Comparison of ENCODE assay signal across 6 cellular contexts in the genomic region with DNA sequence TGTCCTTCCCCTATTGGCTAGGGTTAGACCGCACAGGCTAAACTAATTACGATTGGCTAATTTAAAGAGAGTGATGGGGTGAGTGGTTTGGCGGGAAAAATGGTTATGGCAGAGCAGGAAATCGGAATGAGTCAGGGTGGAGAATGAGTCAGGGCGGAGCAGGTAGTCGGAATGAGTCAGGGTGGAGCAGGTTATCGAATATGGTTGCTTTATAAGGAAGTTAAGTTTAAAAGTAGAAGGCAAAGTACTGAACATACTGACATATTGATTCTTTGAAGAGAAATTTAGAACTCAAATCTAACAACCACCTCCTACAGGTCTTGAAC.
DNase-seq lines count a peak whose midpoint lies in the region; ATAC-seq, FAIRE-seq and TF ChIP-seq lines count a peak whose summit lies in the region.
"Not testable (repeated sequence)": the region's sequence is repeated elsewhere in the genome, so short reads cannot be mapped to it uniquely, and the experiment has no call there.

No MANE protein-coding gene starts in this region.

- not testable (repeated sequence) for TF ChIP-seq CTCF in PC-3 (conservative IDR thresholded peaks at IDR 0.05; ENCODE audit: low read depth, low read length); K562 (IDR thresholded peaks at IDR 0.05 in 2 of 3, conservative IDR thresholded peaks at IDR 0.05 in 1 of 3; ENCODE audit: insufficient read depth in 2 of 3, low read depth in 1 of 3, low read length in 3 of 3); endodermal cell (conservative IDR thresholded peaks at IDR 0.05); foreskin keratinocyte (conservative IDR thresholded peaks at IDR 0.05)

- H3K36me3 ChIP-seq in MG63; PC-3 (ENCODE audit: low read depth, low read length); K562 (ENCODE audit: control insufficient read depth, insufficient read depth, low read length): not testable (repeated sequence)
- peaks cover 26% of the 10 kb centered on the region for H3K36me3 ChIP-seq in endodermal cell (ENCODE audit: control insufficient read depth, insufficient read depth, low read length)

- not testable (repeated sequence) for H3K9me2 ChIP-seq in PC-3 (replicated peaks; ENCODE audit: low read length)

- 55% methylated on average over 7 of the region's 7 CpGs for WGBS in K562 (ENCODE audit: insufficient coverage, low coverage, missing lambda C conversion rate)
- 89 to 98% methylated on average over 6 to 7 of the region's 7 CpGs for WGBS in endodermal cell (ENCODE audit: insufficient coverage in 1 of 2, insufficient read length in 1 of 2), 2 experiments

- FAIRE-seq in K562 (lab: Jason Lieb, UNC), result not testable (repeated sequence)

- not testable (repeated sequence) for TF ChIP-seq RAD21 in K562 (CRISPR knock-in tag; conservative IDR thresholded peaks at IDR 0.05 in 1 of 2, IDR thresholded peaks at IDR 0.05 in 1 of 2)

- not testable (repeated sequence) for H3K27me3 Mint-ChIP-seq in endodermal cell (ENCODE audit: insufficient read depth)

- H3K4me3 ChIP-seq in MG63; PC-3 (ENCODE audit: low read length); K562: not testable (repeated sequence)
- peak overlapping the region; percentile 61 for H3K4me3 ChIP-seq in endodermal cell (ENCODE audit: low read length)

- not testable (repeated sequence) for H3F3A ChIP-seq in PC-3 (ENCODE audit: low read length, unreplicated experiment)

- peak overlapping the region; percentile 51 for H3K27ac ChIP-seq in PC-3 (ENCODE audit: low read length)
- H3K27ac ChIP-seq in K562 (ENCODE audit: extremely low read depth, low read depth, low read length); endodermal cell (ENCODE audit: low read depth, low read length); foreskin keratinocyte: not testable (repeated sequence)

- H3K9me3 Mint-ChIP-seq in endodermal cell, result peaks cover 19% of the 10 kb centered on the region

- CTCF ChIA-PET in PC-3 (lab: Charles Lee); K562 (lab: Yijun Ruan, JAX; ENCODE audit: low intra/inter-chr PET ratio): not testable (repeated sequence)

- BruUV-seq in PC-3 (replicated peaks; lab: Mats Ljungman, UMichigan); K562 (replicated peaks; lab: Mats Ljungman, UMichigan): not testable (repeated sequence)

- not testable (repeated sequence) for H4K20me1 ChIP-seq in PC-3 (ENCODE audit: low read length); K562 (replicated peaks; ENCODE audit: control insufficient read depth, insufficient read depth, low read length)

- POLR2A ChIA-PET in PC-3 (lab: Charles Lee; ENCODE audit: unreplicated experiment); K562 (lab: Yijun Ruan, JAX): not testable (repeated sequence)

- H3K36me3 Mint-ChIP-seq in endodermal cell (ENCODE audit: low read depth), result peaks cover 36% of the 10 kb centered on the region

- in situ Hi-C loops in K562 (cut with MboI), result not testable (repeated sequence)

- H3K4me3 Mint-ChIP-seq in endodermal cell, result not testable (repeated sequence)

- not testable (repeated sequence) for H3K79me2 ChIP-seq in PC-3 (ENCODE audit: low read length); K562 (ENCODE audit: control insufficient read depth, insufficient read depth, low read length)

- H3K27me3 ChIP-seq in MG63; PC-3 (ENCODE audit: low read length); K562 (ENCODE audit: control insufficient read depth in 2 of 2, insufficient read depth in 2 of 2, low read length in 2 of 2); endodermal cell (ENCODE audit: control insufficient read depth, insufficient read depth, low read length, poor library complexity, severe bottlenecking); foreskin keratinocyte: not testable (repeated sequence)

- TF ChIP-seq POLR2A in K562 (conservative IDR thresholded peaks at IDR 0.05), result not testable (repeated sequence)

- DNase-seq in ELR (ENCODE audit: low read depth) (peak; percentile 8), MG63 (peak; percentile 9), PC-3 (peak; percentile 23)
- DNase-seq in K562 (ENCODE audit: extremely low read depth in 1 of 4, low spot score in 3 of 4); endodermal cell; foreskin keratinocyte: not testable (repeated sequence)

- not testable (repeated sequence) for H2AFZ ChIP-seq in PC-3 (ENCODE audit: low read length); K562 (ENCODE audit: low read depth, low read length)

- intact Hi-C loops in PC-3 (cut with micrococcal nuclease), result not testable (repeated sequence)
- intact Hi-C loops in K562 (cut with micrococcal nuclease), result loop anchor here (2.0 kb wide), 1 partner anchor 180 kb away; no protein-coding TSS in a partner anchor

- H3K4me1 ChIP-seq in PC-3 (ENCODE audit: insufficient read depth, low read length) (peaks cover 12% of the 10 kb centered on the region), endodermal cell (ENCODE audit: control insufficient read depth, insufficient read depth, low read length) (peaks cover 28% of the 10 kb centered on the region)
- not testable (repeated sequence) for H3K4me1 ChIP-seq in K562 (replicated peaks in 1 of 2; ENCODE audit: control insufficient read depth in 2 of 2, insufficient read depth in 2 of 2, low read length in 2 of 2); foreskin keratinocyte

- not testable (repeated sequence) for H3K9ac ChIP-seq in PC-3 (ENCODE audit: low read length); K562 (ENCODE audit: insufficient read depth in 1 of 2, low read depth in 2 of 2, low read length in 2 of 2); endodermal cell (ENCODE audit: extremely low read depth, low read length, poor library complexity, severe bottlenecking)

- H3K27ac Mint-ChIP-seq in endodermal cell, result peak overlapping the region; percentile 22

- not testable (repeated sequence) for ATAC-seq in PC-3, K562
- ATAC-seq in foreskin keratinocyte, result peak; percentile 79

- TF ChIP-seq EP300 in K562 (IDR thresholded peaks at IDR 0.05; ENCODE audit: low read length), result not testable (repeated sequence)

- H3K4me2 ChIP-seq in PC-3 (ENCODE audit: low read length); K562 (ENCODE audit: insufficient read depth, low read length): not testable (repeated sequence)

- H3K4me1 Mint-ChIP-seq in endodermal cell, result peaks cover 67% of the 10 kb centered on the region

- H3K9me3 ChIP-seq in MG63; PC-3 (ENCODE audit: low read length); K562 (replicated peaks; ENCODE audit: control insufficient read depth, insufficient read depth, low read depth, low read length): not testable (repeated sequence)
- peaks cover 17% of the 10 kb centered on the region for H3K9me3 ChIP-seq in endodermal cell (ENCODE audit: control insufficient read depth, low read length)

- H3K9me1 ChIP-seq in K562 (ENCODE audit: control insufficient read depth, insufficient read depth, low read length), result not testable (repeated sequence)

TF ChIP-seq in K562, 482 proteins besides CTCF, POLR2A, EP300 and RAD21:
- TF ChIP-seq, protein P1, sequence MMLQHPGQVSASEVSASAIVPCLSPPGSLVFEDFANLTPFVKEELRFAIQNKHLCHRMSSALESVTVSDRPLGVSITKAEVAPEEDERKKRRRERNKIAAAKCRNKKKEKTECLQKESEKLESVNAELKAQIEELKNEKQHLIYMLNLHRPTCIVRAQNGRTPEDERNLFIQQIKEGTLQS (IDR thresholded peaks at IDR 0.05), result 0 out of 2 replicates have a peak, but pooled peaks have one; percentile 15
- TF ChIP-seq, protein P1 (CRISPR knock-in tag; conservative IDR thresholded peaks at IDR 0.05), result not testable (repeated sequence)
